22 cellular contexts compared by ENCODE assay signal in genomic region chr3:181880339-181880738, GRCh38.
A peak's percentile ranks its signal among the peaks of the same experiment; 100 is the strongest.
DNase-seq lines count a peak whose midpoint lies in the region; ATAC-seq and TF ChIP-seq lines count a peak whose summit lies in the region.
"Had no signal": no experiment of that assay in that cellular context is flagged by ENCODE, and none has a peak within 500 bp of the region (broad histone marks: within the 10 kb centered on the region; RNA-seq: fewer than 3 reads in every experiment).

No MANE protein-coding gene starts in this region.

- H3K36me3 Mint-ChIP-seq in activated CD8-positive, alpha-beta T cell treated with anti-CD3 and anti-CD28 coated beads for 36 hours (ENCODE audit: low read depth): no peaks in the 10 kb centered on the region
- H3K36me3 Mint-ChIP-seq: activated naive CD4-positive, alpha-beta T cell treated with anti-CD3 and anti-CD28 coated beads, Interleukin-2, amount 10 ng/mL, durations not matched to agents 7 days and 5 days; CD8-positive, alpha-beta T cell; immature natural killer cell; natural killer cell had no signal

- H3K4me3 Mint-ChIP-seq in activated CD8-positive, alpha-beta T cell treated with anti-CD3 and anti-CD28 coated beads for 36 hours: no peak overlapping the region
- H3K4me3 Mint-ChIP-seq: activated naive CD4-positive, alpha-beta T cell treated with anti-CD3 and anti-CD28 coated beads, Interleukin-2, amount 10 ng/mL, durations not matched to agents 7 days and 5 days; CD8-positive, alpha-beta T cell; immature natural killer cell; natural killer cell; stimulated activated naive CD8-positive, alpha-beta T cell treated with anti-CD3 and anti-CD28 coated beads, Interleukin-15, Interleukin-2, amounts not matched to agents 100 ng/mL and 50 ng/mL, for 24 hours had no signal

- H3K9me3 ChIP-seq in Karpas-422 (ENCODE audit: low read length): no peaks in the 10 kb centered on the region

- no peak for ATAC-seq in GM19328 (IDR thresholded peaks at IDR 0.05; ENCODE audit: unreplicated experiment)
- no peak for ATAC-seq in activated CD8-positive, alpha-beta T cell treated with anti-CD3 and anti-CD28 coated beads for 36 hours
- ATAC-seq: CD8-positive, alpha-beta T cell; natural killer cell had no signal

- CTCF ChIA-PET in activated CD8-positive, alpha-beta T cell treated with anti-CD3 and anti-CD28 coated beads for 36 hours (lab: Charles Lee): no interaction called here

- no peak for TF ChIP-seq CTCF in fibroblast of pulmonary artery (IDR thresholded peaks at IDR 0.05; ENCODE audit: low read length, missing control alignments)
- no peak for TF ChIP-seq CTCF in activated CD8-positive, alpha-beta T cell treated with anti-CD3 and anti-CD28 coated beads for 36 hours (IDR thresholded peaks at IDR 0.05)

- H3K4me2 ChIP-seq in Karpas-422 (ENCODE audit: low read depth, low read length, poor library complexity, severe bottlenecking): no peak overlapping the region

- H3K27me3 Mint-ChIP-seq in activated CD8-positive, alpha-beta T cell treated with anti-CD3 and anti-CD28 coated beads for 36 hours: no peaks in the 10 kb centered on the region
- H3K27me3 Mint-ChIP-seq: activated naive CD4-positive, alpha-beta T cell treated with anti-CD3 and anti-CD28 coated beads, Interleukin-2, amount 10 ng/mL, durations not matched to agents 7 days and 5 days; stimulated activated naive CD8-positive, alpha-beta T cell treated with anti-CD3 and anti-CD28 coated beads, Interleukin-15, Interleukin-2, amounts not matched to agents 100 ng/mL and 50 ng/mL, for 24 hours had no signal

- intact Hi-C loops in activated CD8-positive, alpha-beta T cell treated with anti-CD3 and anti-CD28 coated beads for 36 hours (cut with micrococcal nuclease): no loop called here

- no peaks in the 10 kb centered on the region for H3K9me2 ChIP-seq in Karpas-422 (replicated peaks; ENCODE audit: insufficient read depth, low read length)

- no peak overlapping the region for H3K27ac Mint-ChIP-seq in activated CD8-positive, alpha-beta T cell treated with anti-CD3 and anti-CD28 coated beads for 36 hours
- H3K27ac Mint-ChIP-seq: activated naive CD4-positive, alpha-beta T cell treated with anti-CD3 and anti-CD28 coated beads, Interleukin-2, amount 10 ng/mL, durations not matched to agents 7 days and 5 days; CD8-positive, alpha-beta T cell; immature natural killer cell; natural killer cell; stimulated activated naive CD8-positive, alpha-beta T cell treated with anti-CD3 and anti-CD28 coated beads, Interleukin-15, Interleukin-2, amounts not matched to agents 100 ng/mL and 50 ng/mL, for 24 hours had no signal

- H3K4me3 ChIP-seq in fibroblast of pulmonary artery (replicated peaks; ENCODE audit: low read depth, low read length) (no peak overlapping the region), Karpas-422 (ENCODE audit: low read length) (no peak overlapping the region)
- H3K4me3 ChIP-seq: GM23248, lung had no signal

- H3K4me1 ChIP-seq in Karpas-422 (ENCODE audit: low read length): no peaks in the 10 kb centered on the region

- no peaks in the 10 kb centered on the region for H3K36me3 ChIP-seq in Karpas-422 (ENCODE audit: insufficient read depth, low read length)

- H3K9me3 Mint-ChIP-seq in activated CD8-positive, alpha-beta T cell treated with anti-CD3 and anti-CD28 coated beads for 36 hours: no peaks in the 10 kb centered on the region
- H3K9me3 Mint-ChIP-seq: activated naive CD4-positive, alpha-beta T cell treated with anti-CD3 and anti-CD28 coated beads, Interleukin-2, amount 10 ng/mL, durations not matched to agents 7 days and 5 days; CD8-positive, alpha-beta T cell; stimulated activated naive CD8-positive, alpha-beta T cell treated with anti-CD3 and anti-CD28 coated beads, Interleukin-15, Interleukin-2, amounts not matched to agents 100 ng/mL and 50 ng/mL, for 24 hours had no signal

- H3K79me2 ChIP-seq in Karpas-422 (ENCODE audit: low read length): no peaks in the 10 kb centered on the region

- H4K20me1 ChIP-seq in Karpas-422 (ENCODE audit: insufficient read depth, low read depth, low read length): no peaks in the 10 kb centered on the region

- H2AFZ ChIP-seq in Karpas-422 (ENCODE audit: low read length): no peak overlapping the region
- H2AFZ ChIP-seq: GM23248 had no signal

- H3K4me1 Mint-ChIP-seq in activated CD8-positive, alpha-beta T cell treated with anti-CD3 and anti-CD28 coated beads for 36 hours (ENCODE audit: low read depth): no peaks in the 10 kb centered on the region
- H3K4me1 Mint-ChIP-seq: activated naive CD4-positive, alpha-beta T cell treated with anti-CD3 and anti-CD28 coated beads, Interleukin-2, amount 10 ng/mL, durations not matched to agents 7 days and 5 days; immature natural killer cell; natural killer cell had no signal

- no peak overlapping the region for H3K9ac ChIP-seq in Karpas-422 (ENCODE audit: low read length)
- H3K9ac ChIP-seq: GM23248 had no signal

- no peaks in the 10 kb centered on the region for H3K27me3 ChIP-seq in Karpas-422 (ENCODE audit: low read length)

- H3K27ac ChIP-seq in Karpas-422 (ENCODE audit: low read length): no peak overlapping the region
- H3K27ac ChIP-seq: GM23248 had no signal

- DNase-seq in Ammon's horn (ENCODE audit: low spot score): peak; percentile 28
- DNase-seq in NCI-H1436 treated with DMSO at 0.1 percent for 48 hours (lab: John Stamatoyannopoulos, UW): peak; percentile 66
- DNase-seq in NCI-H69 (lab: John Stamatoyannopoulos, UW): peak; percentile 91
- DNase-seq in fibroblast of pulmonary artery (ENCODE audit: low read depth): peak; percentile 8
- DNase-seq in NCI-H226: no peak
- DNase-seq in activated CD8-positive, alpha-beta T cell treated with anti-CD3 and anti-CD28 coated beads for 36 hours: no peak
- DNase-seq in Karpas-422: no peak
- DNase-seq: ACHN; activated CD4-positive, CD25-positive, alpha-beta regulatory T cell treated with anti-CD3 and anti-CD28 coated beads, Interleukin-2, amount 50 U/mL, for 72 hours; activated naive CD4-positive, alpha-beta T cell treated with anti-CD3 and anti-CD28 coated beads, Interleukin-2, amount 10 ng/mL, durations not matched to agents 7 days and 5 days; CD8-positive, alpha-beta T cell; erythroblast; GF-D8; glutamatergic neuron; GM23248; immature natural killer cell; MV-4-11; natural killer cell; SIG-M5 had no signal

- POLR2A ChIA-PET in activated CD8-positive, alpha-beta T cell treated with anti-CD3 and anti-CD28 coated beads for 36 hours (lab: Charles Lee): no interaction called here

Comparison
In these comparisons a context has a peak if more than half of its experiments do, and no peak if none do; other contexts are left out.
1. DNase-seq: peak in Ammon's horn (single experiment), NCI-H1436 treated with DMSO at 0.1 percent for 48 hours (single experiment), NCI-H69 (single experiment) and fibroblast of pulmonary artery (single experiment); none in NCI-H226 (single experiment), activated CD8-positive, alpha-beta T cell treated with anti-CD3 and anti-CD28 coated beads for 36 hours (single experiment) and Karpas-422 (single experiment).